ENCODE assay signal across 17 cellular contexts in genomic region chr3:53822331-53822741, GRCh38. TPM values are rescaled to one million over a fixed set of nuclear protein-coding genes. Genes with fewer than 3 reads are reported as not detected.
DNase-seq lines count a peak whose midpoint lies in the region; ATAC-seq and TF ChIP-seq lines count a peak whose summit lies in the region.
"Had no signal": no experiment of that assay in that cellular context is flagged by ENCODE, and none has a peak within 500 bp of the region (broad histone marks: within the 10 kb centered on the region; RNA-seq: fewer than 3 reads in every experiment).

No MANE protein-coding gene starts in this region.

- ATAC-seq in mucosa of descending colon: no peak

- no peak for TF ChIP-seq POLR2A in spleen (IDR thresholded peaks at IDR 0.05)

- TF ChIP-seq CTCF in coronary artery (IDR thresholded peaks at IDR 0.05) (no peak), mucosa of descending colon (IDR thresholded peaks at IDR 0.05) (no peak), spleen (IDR thresholded peaks at IDR 0.05 in 8 of 11, conservative IDR thresholded peaks at IDR 0.05 in 3 of 11) (no peak)

- H3K9me3 ChIP-seq in mucosa of descending colon: no peaks in the 10 kb centered on the region
- no peaks in the 10 kb centered on the region for H3K9me3 ChIP-seq in spleen
- H3K9me3 ChIP-seq in MG63: no peaks in the 10 kb centered on the region
- H3K9me3 ChIP-seq: BE2C had no signal

- WGBS in spleen, 5 donors: 78 to 91% (median 87%) methylated on average over 12 to 14 of the region's 14 CpGs

- H3K27me3 ChIP-seq in spleen (replicated peaks in 1 of 7) (peaks cover 0 to 28% (median 0%) of the 10 kb centered on the region in 7 donors), MG63 (no peaks in the 10 kb centered on the region)
- H3K27me3 ChIP-seq: BE2C had no signal

- H3K27ac ChIP-seq in coronary artery (no peak overlapping the region), spleen (no peak overlapping the region)
- H3K27ac ChIP-seq: 22Rv1 had no signal

- intact Hi-C loops in mucosa of descending colon (cut with DNase I, micrococcal nuclease) (no loop called here), spleen (cut with DNase I; ENCODE audit: low total_unique reads) (no loop called here)

- no peak overlapping the region for H3K4me3 ChIP-seq in coronary artery
- no peak overlapping the region for H3K4me3 ChIP-seq in mucosa of descending colon
- no peak overlapping the region for H3K4me3 ChIP-seq in spleen
- H3K4me3 ChIP-seq in MG63: no peak overlapping the region

- H3K36me3 ChIP-seq in mucosa of descending colon (ENCODE audit: low read depth) (no peaks in the 10 kb centered on the region), spleen (peaks cover 0 to 34% (median 0%) of the 10 kb centered on the region in 6 donors), MG63 (no peaks in the 10 kb centered on the region)
- H3K36me3 ChIP-seq: BE2C had no signal

- H3K4me1 ChIP-seq in mucosa of descending colon (ENCODE audit: low read depth): no peaks in the 10 kb centered on the region
- no peaks in the 10 kb centered on the region for H3K4me1 ChIP-seq in spleen
- H3K4me1 ChIP-seq: BE2C had no signal

- DNase-seq in DMS53 (lab: John Stamatoyannopoulos, UW) (peak; percentile 3), DMS53 treated with DMSO at 0.1 percent for 48 hours (lab: John Stamatoyannopoulos, UW; ENCODE audit: unreplicated experiment) (no peak), coronary artery (ENCODE audit: low spot score) (peak; percentile 46), mucosa of descending colon (peak in 2 of 3 donors; percentile 26 to 41), spleen (peak; percentile 54), NCI-H510A (lab: John Stamatoyannopoulos, UW) (no peak), MG63 (no peak), NCI-H2227 (lab: John Stamatoyannopoulos, UW; ENCODE audit: unreplicated experiment) (no peak)
- DNase-seq: BE2C; Calu3; CD4-positive, alpha-beta memory T cell; H9; MM.1S; NCI-H1092 treated with DMSO at 0.1 percent for 48 hours; NCI-H1694; NCI-H69 had no signal

RNA-seq across cellular contexts. Expression of gene CHDH, which starts 23.9 kb away (rescaled TPM):
- total RNA-seq in mucosa of descending colon (10 to 100 TPM; 16.5 to 24.1 (median 22.1) TPM), spleen (1 to 10 TPM in 3 of 7 donors, under 1 TPM in 4; 0.43 to 4.9 (median 0.89) TPM)
- polyA plus RNA-seq in spleen: under 1 TPM; 0.19 to 0.32 (median 0.26) TPM
- 0.76 and 2.0 TPM in 2 replicates for total RNA-seq in MG63 (2014; rRNA removed; shearing (Covaris generic); ENCODE audit: low replicate concordance)

RNA-seq across cellular contexts. Expression of gene IL17RB, which starts 24.0 kb away (rescaled TPM):
- total RNA-seq in mucosa of descending colon (10 to 100 TPM; 10.3 to 13.4 (median 10.9) TPM), spleen (under 1 TPM in 5 of 7 donors, not detected in 2; 0.13 to 0.56 (median 0.26) TPM)
- under 1 TPM; 0.16 to 0.59 (median 0.26) TPM for polyA plus RNA-seq in spleen
- total RNA-seq in MG63 (2014; rRNA removed; shearing (Covaris generic); ENCODE audit: low replicate concordance): 0.89 and 2.4 TPM in 2 replicates

RNA-seq across cellular contexts. Expression of gene ACTR8, which starts 59.6 kb away (rescaled TPM):
- total RNA-seq in mucosa of descending colon: 10 to 100 TPM; 29.1 to 36.0 (median 34.1) TPM
- 10 to 100 TPM; 22.5 to 33.7 (median 23.9) TPM for total RNA-seq in spleen
- 10 to 100 TPM; 10.5 to 14.9 (median 11.3) TPM for polyA plus RNA-seq in spleen
- 13.3 and 13.5 TPM in 2 replicates for total RNA-seq in MG63 (2014; rRNA removed; shearing (Covaris generic); ENCODE audit: low replicate concordance)

Comparison
In these comparisons a context has a peak if more than half of its experiments do, and no peak if none do; other contexts are left out.
1. DNase-seq: peak in DMS53 (single experiment), coronary artery (single experiment), mucosa of descending colon (2 of 3) and spleen (single experiment); none in DMS53 treated with DMSO at 0.1 percent for 48 hours (single experiment), NCI-H510A (single experiment), MG63 (single experiment) and NCI-H2227 (single experiment).